Comparison of ENCODE assay signal across 21 cellular contexts in genomic region chr3:85193565-85193964, GRCh38.
"Had no signal": no experiment of that assay in that cellular context is flagged by ENCODE, and none has a peak within 500 bp of the region (broad histone marks: within the 10 kb centered on the region; RNA-seq: fewer than 3 reads in every experiment).

No MANE protein-coding gene starts in this region.

- H3K79me2 ChIP-seq: parathyroid adenoma had no signal

- H3K27me3 ChIP-seq: adrenal gland, left lung, neutrophil, stomach, testis had no signal

- H3K4me3 ChIP-seq: adrenal gland, left lung, stomach, testis had no signal

- H3K27ac ChIP-seq: adrenal gland, left lung, neutrophil, parathyroid adenoma, stomach, testis had no signal

- H3K9me3 ChIP-seq: adrenal gland, left lung, neutrophil, stomach, testis had no signal

- H3K4me1 Mint-ChIP-seq: activated naive CD4-positive, alpha-beta T cell treated with anti-CD3 and anti-CD28 coated beads, Interleukin-2, amount 50 U/mL, for 24 hours; memory B cell; natural killer cell; T-helper 17 cell; WTC11 had no signal

- H3K4me3 Mint-ChIP-seq: activated CD8-positive, alpha-beta T cell treated with anti-CD3 and anti-CD28 coated beads, Interleukin-2, amount 10 ng/mL, durations not matched to agents 7 days and 5 days; activated naive CD4-positive, alpha-beta T cell treated with anti-CD3 and anti-CD28 coated beads, Interleukin-2, amount 50 U/mL, for 24 hours; memory B cell; natural killer cell; T-helper 17 cell; WTC11 had no signal

- H3K9ac ChIP-seq: parathyroid adenoma had no signal

- H3K9me3 Mint-ChIP-seq: activated naive CD4-positive, alpha-beta T cell treated with anti-CD3 and anti-CD28 coated beads, Interleukin-2, amount 50 U/mL, for 24 hours; WTC11 had no signal

- H2AFZ ChIP-seq: parathyroid adenoma had no signal

- H3K27ac Mint-ChIP-seq: activated CD8-positive, alpha-beta T cell treated with anti-CD3 and anti-CD28 coated beads, Interleukin-2, amount 10 ng/mL, durations not matched to agents 7 days and 5 days; activated naive CD4-positive, alpha-beta T cell treated with anti-CD3 and anti-CD28 coated beads, Interleukin-2, amount 50 U/mL, for 24 hours; memory B cell; natural killer cell; T-helper 17 cell; WTC11 had no signal

- H3K36me3 ChIP-seq: adrenal gland, left lung, neutrophil, stomach had no signal

- H3K27me3 Mint-ChIP-seq: activated naive CD4-positive, alpha-beta T cell treated with anti-CD3 and anti-CD28 coated beads, Interleukin-2, amount 50 U/mL, for 24 hours; memory B cell; T-helper 17 cell had no signal

- DNase-seq: activated CD4-positive, alpha-beta T cell treated with anti-CD3 and anti-CD28 coated beads for 48 hours; activated CD8-positive, alpha-beta memory T cell treated with anti-CD3 and anti-CD28 coated beads, Interleukin-2, amount 50 U/mL, for 4 hours; activated CD8-positive, alpha-beta T cell treated with anti-CD3 and anti-CD28 coated beads, Interleukin-2, amount 10 ng/mL, durations not matched to agents 7 days and 5 days; activated effector memory CD4-positive, alpha-beta T cell treated with anti-CD3 and anti-CD28 coated beads, Interleukin-2, amount 50 U/mL, for 16 hours; activated T-cell treated with anti-CD3 and anti-CD28 coated beads, Interleukin-2, amount 50 U/mL, for 48 hours; adrenal gland; central memory CD4-positive, alpha-beta T cell; effector CD8-positive, alpha-beta T cell; foreskin melanocyte; left lung; natural killer cell; stimulated activated CD4-positive, alpha-beta T cell treated with anti-CD3 and anti-CD28 coated beads, Interleukin-12 subunit alpha, Interleukin-12 subunit beta, amount 100 ng/mL, for 4 hours; stimulated activated CD4-positive, alpha-beta T cell treated with anti-CD3 and anti-CD28 coated beads, Interleukin-2, amount 100 ng/mL, for 24 hours; stomach; T-helper 17 cell; testis had no signal

- H3K36me3 Mint-ChIP-seq: activated naive CD4-positive, alpha-beta T cell treated with anti-CD3 and anti-CD28 coated beads, Interleukin-2, amount 50 U/mL, for 24 hours; memory B cell; WTC11 had no signal

- H3K4me1 ChIP-seq: adrenal gland, left lung, parathyroid adenoma, stomach, testis had no signal

- ATAC-seq: activated CD8-positive, alpha-beta T cell treated with anti-CD3 and anti-CD28 coated beads, Interleukin-2, amount 10 ng/mL, durations not matched to agents 7 days and 5 days; left lung; natural killer cell; T-helper 17 cell; WTC11 had no signal
